In genomic region chr18:11995445-11996189, GRCh38 we compare ENCODE assay signal across 8 cellular contexts. TPM values are rescaled to one million over a fixed set of nuclear protein-coding genes. Genes with fewer than 3 reads are reported as not detected.
DNase-seq lines count a peak whose midpoint lies in the region; ATAC-seq, FAIRE-seq and TF ChIP-seq lines count a peak whose summit lies in the region.

No MANE protein-coding gene starts in this region.

- peak; percentile 32 to 63 (median 46) for DNase-seq in CD4-positive, alpha-beta T cell
- peak; percentile 87 for DNase-seq in HT-29 (ENCODE audit: low spot score)
- DNase-seq in RKO (ENCODE audit: low spot score) = peak; percentile 73
- peak; percentile 82 for DNase-seq in activated effector memory CD4-positive, alpha-beta T cell treated with anti-CD3 and anti-CD28 coated beads, Interleukin-2, amount 50 U/mL, for 16 hours
- DNase-seq in frontal cortex (ENCODE audit: low spot score in 2 of 2) = peak; percentile 51 to 80
- DNase-seq in occipital lobe (lab: John Stamatoyannopoulos, UW) = peak; percentile 36
- DNase-seq in ureter (ENCODE audit: low spot score) = peak; percentile 73

- no peaks in the 10 kb centered on the region for H3K9me3 ChIP-seq in CD4-positive, alpha-beta T cell (ENCODE audit: control insufficient read depth, low read length)

- no peaks in the 10 kb centered on the region for H3K9me3 Mint-ChIP-seq in CD4-positive, alpha-beta T cell

- no peak overlapping the region for H3K27ac ChIP-seq in CD4-positive, alpha-beta T cell (ENCODE audit: low read depth, low read length)

- peaks cover 10% of the 10 kb centered on the region for H3K4me1 Mint-ChIP-seq in CD4-positive, alpha-beta T cell (ENCODE audit: low read depth)

- CTCF ChIA-PET in CD4-positive, alpha-beta T cell (lab: Charles Lee) = interaction anchor here (0.6 to 4.7 kb wide), 17 partner anchors 12 to 1435 kb away, joined by 3 to 79 read pairs (median 4); partner anchors contain the start of gene IMPA2

- no peak overlapping the region for H3K27ac Mint-ChIP-seq in CD4-positive, alpha-beta T cell

- H3K36me3 Mint-ChIP-seq in CD4-positive, alpha-beta T cell (ENCODE audit: low read depth) = no peaks in the 10 kb centered on the region

- ATAC-seq in CD4-positive, alpha-beta T cell (ENCODE audit: poor library complexity) = peak; percentile 83
- peak; percentile 91 for ATAC-seq in GM19395 (IDR thresholded peaks at IDR 0.05; ENCODE audit: unreplicated experiment)

- TF ChIP-seq CTCF in CD4-positive, alpha-beta T cell (IDR thresholded peaks at IDR 0.05) = peak; percentile 72

- FAIRE-seq in frontal cortex (lab: Jason Lieb, UNC) = no peak

- H3K4me3 Mint-ChIP-seq in CD4-positive, alpha-beta T cell = peak overlapping the region; percentile 53

- H3K27me3 Mint-ChIP-seq in CD4-positive, alpha-beta T cell = no peaks in the 10 kb centered on the region

- no peaks in the 10 kb centered on the region for H3K27me3 ChIP-seq in CD4-positive, alpha-beta T cell (ENCODE audit: control insufficient read depth, insufficient read depth, low read length)

- intact Hi-C loops in CD4-positive, alpha-beta T cell (cut with DNase I, micrococcal nuclease) = loop anchor here (1.0 to 2.0 kb wide), 3 partner anchors 57 to 263 kb away; no protein-coding TSS in a partner anchor

- POLR2A ChIA-PET in CD4-positive, alpha-beta T cell (lab: Charles Lee) = interaction anchor here (0.7 to 1.9 kb wide), 5 partner anchors 14 to 145 kb away, joined by 3 to 12 read pairs (median 7); partner anchors contain the start of genes CHMP1B and IMPA2

RNA-seq across cellular contexts. Expression of gene IMPA2, which starts 14.3 kb away (rescaled TPM):
- total RNA-seq in CD4-positive, alpha-beta T cell = 1 to 10 TPM; 1.7 to 2.5 TPM
- total RNA-seq in HT-29 (2014; rRNA removed; shearing (Covaris generic)) = 88.6 and 89.2 TPM in 2 replicates
- 2.9 TPM for total RNA-seq in frontal cortex
- 6.1 TPM for total RNA-seq in occipital lobe
- total RNA-seq in ureter = 14.3 TPM

Comparison
In these comparisons a context has a peak if more than half of its experiments do, and no peak if none do; other contexts are left out.
1. DNase-seq: peak in every context shown above with its lines; median percentile 87 in HT-29; 82 in activated effector memory CD4-positive, alpha-beta T cell treated with anti-CD3 and anti-CD28 coated beads, Interleukin-2, amount 50 U/mL, for 16 hours; 73 in RKO; 73 in ureter; 66 in frontal cortex; 46 in CD4-positive, alpha-beta T cell; 36 in occipital lobe.